Comparison of ENCODE assay signal across 8 cellular contexts in genomic region chr12:69470189-69471094, GRCh38. TPM values are rescaled to one million over a fixed set of nuclear protein-coding genes. Genes with fewer than 3 reads are reported as not detected.
DNase-seq lines count a peak whose midpoint lies in the region; TF ChIP-seq lines count a peak whose summit lies in the region.

Gene FRS2, plus strand, starts transcription at chr12:69470388. Its CDS starts 98,643 bp downstream, at chr12:69569031.

- peaks cover 28 to 57% (median 46%) of the 10 kb centered on the region in 4 donors for H3K4me1 ChIP-seq in stomach

- H3F3A ChIP-seq in neural cell (ENCODE audit: insufficient read depth, low read length, poor library complexity, severe bottlenecking): no peaks in the 10 kb centered on the region

- no peaks in the 10 kb centered on the region for H4K20me1 ChIP-seq in neural cell (ENCODE audit: insufficient read depth)

- TF ChIP-seq RAD21 in neural cell (conservative IDR thresholded peaks at IDR 0.05): peak; percentile 16

- DNase-seq in ELR (ENCODE audit: low read depth): peak; percentile 94
- peak; percentile 78 for DNase-seq in H4 (ENCODE audit: low spot score)
- peak; percentile 72 for DNase-seq in LNCaP clone FGC (ENCODE audit: low read depth)
- DNase-seq in RWPE1 (ENCODE audit: low spot score): peak; percentile 93
- peak; percentile 78 for DNase-seq in activated effector memory CD4-positive, alpha-beta T cell treated with Interleukin-2 at 50 U/mL for 16 hours
- DNase-seq in fibroblast of the conjunctiva (ENCODE audit: low read depth): peak; percentile 82
- peak; percentile 92 for DNase-seq in stomach

- peak; percentile 38 for TF ChIP-seq EP300 in neural cell (conservative IDR thresholded peaks at IDR 0.05; ENCODE audit: poor library complexity, severe bottlenecking)
- TF ChIP-seq EP300 in stomach (IDR thresholded peaks at IDR 0.05): no peak

- POLR2A ChIA-PET in RWPE1 (lab: Yijun Ruan, JAX; ENCODE audit: low non-redundant PET): interaction anchor here (0.5 to 0.8 kb wide), 3 partner anchors 86 to 817 kb away, joined by 3 to 10 read pairs (median 3); no protein-coding TSS in a partner anchor

- H2AFZ ChIP-seq in neural cell (ENCODE audit: low read depth, low read length): peak within 1 kb of the TSS; percentile 92

- peak; percentile 46 for TF ChIP-seq CTCF in LNCaP clone FGC (IDR thresholded peaks at IDR 0.05; ENCODE audit: control insufficient read depth, extremely low read depth, insufficient read depth)
- peak; percentile 59 for TF ChIP-seq CTCF in RWPE1 (conservative IDR thresholded peaks at IDR 0.05; ENCODE audit: low read depth)
- no peak for TF ChIP-seq CTCF in neural cell (IDR thresholded peaks at IDR 0.05; ENCODE audit: poor library complexity, severe bottlenecking)
- TF ChIP-seq CTCF in stomach (IDR thresholded peaks at IDR 0.05): peak in 1 of 7 experiments; percentile 12

- H3K9me3 ChIP-seq in neural cell (ENCODE audit: low read length): no peaks in the 10 kb centered on the region
- H3K9me3 ChIP-seq in stomach: no peaks in the 10 kb centered on the region

- H3K36me3 ChIP-seq in neural cell (ENCODE audit: insufficient read depth, low read length): no peaks in the 10 kb centered on the region
- H3K36me3 ChIP-seq in stomach: no peaks in the 10 kb centered on the region

- peak within 1 kb of the TSS; percentile 77 for H3K4me2 ChIP-seq in neural cell (ENCODE audit: low read length)

- H3K4me3 ChIP-seq in LNCaP clone FGC (ENCODE audit: low read depth, low read length): peak within 1 kb of the TSS; percentile 92
- peak within 1 kb of the TSS; percentile 92 for H3K4me3 ChIP-seq in neural cell (ENCODE audit: low read length)
- peak within 1 kb of the TSS; percentile 66 to 96 (median 89) for H3K4me3 ChIP-seq in stomach

- H3K27ac ChIP-seq in RWPE1: peak within 1 kb of the TSS; percentile 86
- peak within 1 kb of the TSS; percentile 87 for H3K27ac ChIP-seq in neural cell (ENCODE audit: low read length)
- peak within 1 kb of the TSS; percentile 89 to 96 (median 93) for H3K27ac ChIP-seq in stomach

- peaks cover 50% of the 10 kb centered on the region for H3K79me2 ChIP-seq in neural cell (replicated peaks; ENCODE audit: insufficient read depth, low read length)

- H3K27me3 ChIP-seq in neural cell (ENCODE audit: insufficient read depth, low read depth, low read length): no peaks in the 10 kb centered on the region
- no peaks in the 10 kb centered on the region for H3K27me3 ChIP-seq in stomach

- CTCF ChIA-PET in RWPE1 (lab: Yijun Ruan, JAX): interaction anchor here (0.7 to 2.6 kb wide), 7 partner anchors 13 to 168 kb away, joined by 3 to 16 read pairs (median 4); no protein-coding TSS in a partner anchor

- 0 to 1% (median 0%) methylated on average over 29 to 69 of the region's 69 CpGs for WGBS in stomach, 5 donors

- H3K9me2 ChIP-seq in neural cell (ENCODE audit: insufficient read depth, low read length): no peaks in the 10 kb centered on the region

- intact Hi-C loops in stomach (cut with DNase I; ENCODE audit: low total_unique reads): loop anchor here (10.0 kb wide), 1 partner anchor 94 kb away; no protein-coding TSS in a partner anchor

- peak within 1 kb of the TSS; percentile 94 for H3K9ac ChIP-seq in neural cell (ENCODE audit: low read length)

- TF ChIP-seq POLR2A in stomach (IDR thresholded peaks at IDR 0.05): peak in 1 of 4 donors; percentile 64

TF ChIP-seq in neural cell, 6 proteins besides CTCF, POLR2A, EP300 and RAD21:
- TF ChIP-seq TAF1 (IDR thresholded peaks at IDR 0.05; ENCODE audit: low read depth) (peak; percentile 78), REST (IDR thresholded peaks at IDR 0.05; ENCODE audit: borderline replicate concordance) (peak; percentile 72), SMC3 (conservative IDR thresholded peaks at IDR 0.05; ENCODE audit: poor library complexity) (peak; percentile 36), POLR2AphosphoS5 (IDR thresholded peaks at IDR 0.05) (peak; percentile 96), MXI1 (conservative IDR thresholded peaks at IDR 0.05; ENCODE audit: poor library complexity, severe bottlenecking) (peak; percentile 57), EZH2 (IDR thresholded peaks at IDR 0.05; ENCODE audit: borderline replicate concordance, insufficient read depth, low read length, poor library complexity, severe bottlenecking) (no peak)

RNA-seq across cellular contexts. Expression of gene FRS2, which starts in this region (rescaled TPM):
- 17.8 and 34.4 TPM in 2 replicates for total RNA-seq in H4 (2014; rRNA removed; shearing (Covaris generic))
- polyA plus RNA-seq in neural cell: 20.2 and 27.6 TPM in 2 replicates
- polyA minus RNA-seq in neural cell: 104 and 139 TPM in 2 replicates
- 10 to 100 TPM in 4 of 5 donors, 1 to 10 TPM in 1; 2.0 to 71.0 (median 31.7) TPM for total RNA-seq in stomach
- 10 to 100 TPM in 1 of 3 donors, 1 to 10 TPM in 2; 3.4 to 10.2 (median 8.2) TPM for polyA plus RNA-seq in stomach

Comparison
In these comparisons a context has a peak if more than half of its experiments do, and no peak if none do; other contexts are left out.
1. Peak in every context shown above with its lines: DNase-seq, H3K4me3 ChIP-seq and H3K27ac ChIP-seq.